1 cellular context compared by ENCODE assay signal in the genomic region with DNA sequence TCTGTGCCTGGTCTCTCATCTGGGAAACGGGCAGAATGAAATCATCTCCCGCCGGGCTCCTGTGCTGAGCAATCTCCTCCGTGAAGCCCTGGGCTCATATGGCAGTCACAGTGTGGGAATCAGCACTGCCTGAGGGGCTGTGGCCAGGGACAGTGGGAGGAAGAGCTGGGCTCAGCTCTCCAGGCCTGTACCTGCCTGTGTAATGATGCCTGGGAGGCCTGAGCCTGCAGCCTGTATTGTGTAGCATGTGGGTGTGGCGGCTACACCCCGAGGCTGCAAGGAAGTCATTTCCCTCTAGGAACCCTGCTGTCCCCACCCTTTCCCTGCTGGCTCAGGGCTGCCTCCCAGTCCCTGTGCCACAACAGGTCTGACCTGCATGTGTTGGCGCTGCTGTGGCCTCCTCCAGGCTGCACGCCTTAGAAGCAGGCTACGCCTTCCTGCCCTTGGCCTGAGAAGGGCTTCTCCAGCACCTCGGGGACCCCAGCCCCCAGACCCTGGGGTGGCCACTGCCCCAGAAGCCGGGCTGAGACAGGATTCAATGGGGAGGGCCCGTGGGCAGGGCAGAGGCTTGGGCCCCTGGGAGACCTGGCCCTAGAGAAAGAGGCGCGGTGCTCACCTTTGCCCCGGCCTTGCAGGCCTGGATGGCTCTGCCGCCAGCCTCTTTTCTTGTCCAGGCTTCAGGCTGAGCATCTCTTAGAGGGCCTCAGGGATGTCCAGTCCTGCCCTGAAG.
TF ChIP-seq lines count a peak whose summit lies in the region.

No MANE protein-coding gene starts in this region.

TF ChIP-seq in endothelial cell of umbilical vein, 7 proteins besides CTCF, POLR2A, EP300 and RAD21:
- no peak for TF ChIP-seq GATA2 (IDR thresholded peaks at IDR 0.05; ENCODE audit: insufficient read depth, insufficient read length, low read depth, low read length)
- TF ChIP-seq POLR2AphosphoS5 (IDR thresholded peaks at IDR 0.05; ENCODE audit: insufficient read depth, low read depth, low read length) = no peak
- TF ChIP-seq MYC (IDR thresholded peaks at IDR 0.05; ENCODE audit: low read depth, low read length) = no peak
- no peak for TF ChIP-seq FOS (IDR thresholded peaks at IDR 0.05; ENCODE audit: borderline replicate concordance, insufficient read depth, low read length)
- TF ChIP-seq EZH2 (IDR thresholded peaks at IDR 0.05; ENCODE audit: borderline replicate concordance, low read depth, low read length, severe bottlenecking) = no peak
- TF ChIP-seq JUN (IDR thresholded peaks at IDR 0.05; ENCODE audit: borderline replicate concordance, insufficient read depth, insufficient read length, low read depth) = no peak
- TF ChIP-seq, protein P1, sequence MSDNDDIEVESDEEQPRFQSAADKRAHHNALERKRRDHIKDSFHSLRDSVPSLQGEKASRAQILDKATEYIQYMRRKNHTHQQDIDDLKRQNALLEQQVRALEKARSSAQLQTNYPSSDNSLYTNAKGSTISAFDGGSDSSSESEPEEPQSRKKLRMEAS (IDR thresholded peaks at IDR 0.05; ENCODE audit: insufficient read depth, insufficient read length) = no peak
